Comparison of ENCODE assay signal across 10 cellular contexts in the genomic region with DNA sequence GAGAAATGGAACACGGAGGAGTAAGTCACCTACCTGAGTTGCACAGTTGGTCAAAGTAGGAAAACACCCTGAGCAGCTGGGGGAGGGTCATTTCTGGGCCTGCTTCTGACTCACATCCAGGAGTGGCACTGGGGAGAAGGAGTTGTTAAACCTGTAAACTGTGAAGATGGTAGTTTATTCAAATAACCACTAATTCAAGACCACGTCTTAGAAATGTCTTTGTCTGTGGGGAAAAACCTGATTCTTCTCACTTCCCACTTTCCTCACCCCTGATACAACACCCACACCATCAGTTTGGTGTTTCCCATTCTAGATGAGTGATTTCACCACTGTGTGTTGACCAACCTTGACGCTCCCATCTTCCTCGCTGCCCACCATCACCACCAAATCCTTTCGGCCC.
DNase-seq lines count a peak whose midpoint lies in the region; ATAC-seq and TF ChIP-seq lines count a peak whose summit lies in the region.
"Had no signal": no experiment of that assay in that cellular context is flagged by ENCODE, and none has a peak within 500 bp of the region (broad histone marks: within the 10 kb centered on the region; RNA-seq: fewer than 3 reads in every experiment).

No MANE protein-coding gene starts in this region.

- no peak for TF ChIP-seq CTCF in HFFc6 (IDR thresholded peaks at IDR 0.05)

- H3K27me3 Mint-ChIP-seq in activated T-cell treated with anti-CD3 and anti-CD28 coated beads, Interleukin-2, amount 50 U/mL, for 72 hours (ENCODE audit: low read depth), result no peaks in the 10 kb centered on the region
- no peaks in the 10 kb centered on the region for H3K27me3 Mint-ChIP-seq in HFFc6 (ENCODE audit: insufficient read depth)

- H3K9me3 Mint-ChIP-seq in stimulated activated effector memory CD8-positive, alpha-beta T cell treated with anti-CD3 and anti-CD28 coated beads, Interleukin-12 subunit alpha, Interleukin-12 subunit beta, amount 100 ng/mL, for 72 hours, result peaks cover 8% of the 10 kb centered on the region
- H3K9me3 Mint-ChIP-seq in activated T-cell treated with anti-CD3 and anti-CD28 coated beads, Interleukin-2, amount 50 U/mL, for 72 hours, result peaks cover 2% of the 10 kb centered on the region in 2 donors
- no peaks in the 10 kb centered on the region; the same call in 1 of the 2 replicates for H3K9me3 Mint-ChIP-seq in HFFc6

- ATAC-seq in GM19025 (IDR thresholded peaks at IDR 0.05; ENCODE audit: low read depth, unreplicated experiment) (peak; percentile 70), GM21825 (IDR thresholded peaks at IDR 0.05; ENCODE audit: unreplicated experiment) (peak; percentile 76), HG03354 (IDR thresholded peaks at IDR 0.05; ENCODE audit: poor library complexity, severe bottlenecking, unreplicated experiment) (peak; percentile 66)
- peak; percentile 9 for ATAC-seq in stimulated activated effector memory CD8-positive, alpha-beta T cell treated with anti-CD3 and anti-CD28 coated beads, Interleukin-12 subunit alpha, Interleukin-12 subunit beta, amount 100 ng/mL, for 72 hours
- no peak for ATAC-seq in activated T-cell treated with anti-CD3 and anti-CD28 coated beads, Interleukin-2, amount 50 U/mL, for 72 hours (replicated peaks in 1 of 2)
- ATAC-seq: Panc1 had no signal

- no peak overlapping the region for H3K27ac Mint-ChIP-seq in stimulated activated effector memory CD8-positive, alpha-beta T cell treated with anti-CD3 and anti-CD28 coated beads, Interleukin-12 subunit alpha, Interleukin-12 subunit beta, amount 100 ng/mL, for 72 hours
- H3K27ac Mint-ChIP-seq in activated T-cell treated with anti-CD3 and anti-CD28 coated beads, Interleukin-2, amount 50 U/mL, for 72 hours, result no peak overlapping the region
- no peak overlapping the region for H3K27ac Mint-ChIP-seq in HFFc6
- H3K27ac Mint-ChIP-seq: activated naive CD8-positive, alpha-beta T cell had no signal

- no peaks in the 10 kb centered on the region for H3K36me3 Mint-ChIP-seq in stimulated activated effector memory CD8-positive, alpha-beta T cell treated with anti-CD3 and anti-CD28 coated beads, Interleukin-12 subunit alpha, Interleukin-12 subunit beta, amount 100 ng/mL, for 72 hours
- H3K36me3 Mint-ChIP-seq in activated T-cell treated with anti-CD3 and anti-CD28 coated beads, Interleukin-2, amount 50 U/mL, for 72 hours (ENCODE audit: insufficient read depth in 2 of 2), result no peaks in the 10 kb centered on the region
- no peaks in the 10 kb centered on the region; the same call in 1 of the 2 replicates for H3K36me3 Mint-ChIP-seq in HFFc6 (ENCODE audit: low read depth)
- H3K36me3 Mint-ChIP-seq: activated naive CD8-positive, alpha-beta T cell had no signal

- H3K4me1 Mint-ChIP-seq in stimulated activated effector memory CD8-positive, alpha-beta T cell treated with anti-CD3 and anti-CD28 coated beads, Interleukin-12 subunit alpha, Interleukin-12 subunit beta, amount 100 ng/mL, for 72 hours, result no peaks in the 10 kb centered on the region
- H3K4me1 Mint-ChIP-seq in activated T-cell treated with anti-CD3 and anti-CD28 coated beads, Interleukin-2, amount 50 U/mL, for 72 hours (ENCODE audit: low read depth), result no peaks in the 10 kb centered on the region
- no peaks in the 10 kb centered on the region for H3K4me1 Mint-ChIP-seq in HFFc6 (ENCODE audit: low read depth)

- H3K4me3 Mint-ChIP-seq in stimulated activated effector memory CD8-positive, alpha-beta T cell treated with anti-CD3 and anti-CD28 coated beads, Interleukin-12 subunit alpha, Interleukin-12 subunit beta, amount 100 ng/mL, for 72 hours, result no peak overlapping the region
- H3K4me3 Mint-ChIP-seq in activated T-cell treated with anti-CD3 and anti-CD28 coated beads, Interleukin-2, amount 50 U/mL, for 72 hours, result no peak overlapping the region
- H3K4me3 Mint-ChIP-seq in HFFc6, result no peak overlapping the region
- H3K4me3 Mint-ChIP-seq: activated naive CD8-positive, alpha-beta T cell had no signal

- DNase-seq in stimulated activated effector memory CD8-positive, alpha-beta T cell treated with anti-CD3 and anti-CD28 coated beads, Interleukin-12 subunit alpha, Interleukin-12 subunit beta, amount 100 ng/mL, for 72 hours (ENCODE audit: low spot score in 2 of 2), result no peak
- DNase-seq in dermis blood vessel endothelial cell (no peak), KG1 (lab: John Stamatoyannopoulos, UW) (no peak), HFFc6 (no peak)
- DNase-seq in activated T-cell treated with anti-CD3 and anti-CD28 coated beads, Interleukin-2, amount 50 U/mL, for 72 hours, result no peak

Comparison
In these comparisons a context has a peak if more than half of its experiments do, and no peak if none do; other contexts are left out.
1. ATAC-seq: peak in GM19025 (single experiment), GM21825 (single experiment), HG03354 (single experiment) and stimulated activated effector memory CD8-positive, alpha-beta T cell treated with anti-CD3 and anti-CD28 coated beads, Interleukin-12 subunit alpha, Interleukin-12 subunit beta, amount 100 ng/mL, for 72 hours (single experiment); none in activated T-cell treated with anti-CD3 and anti-CD28 coated beads, Interleukin-2, amount 50 U/mL, for 72 hours (0 of 2).